Comparison of ENCODE assay signal across 28 cellular contexts in the genomic region with DNA sequence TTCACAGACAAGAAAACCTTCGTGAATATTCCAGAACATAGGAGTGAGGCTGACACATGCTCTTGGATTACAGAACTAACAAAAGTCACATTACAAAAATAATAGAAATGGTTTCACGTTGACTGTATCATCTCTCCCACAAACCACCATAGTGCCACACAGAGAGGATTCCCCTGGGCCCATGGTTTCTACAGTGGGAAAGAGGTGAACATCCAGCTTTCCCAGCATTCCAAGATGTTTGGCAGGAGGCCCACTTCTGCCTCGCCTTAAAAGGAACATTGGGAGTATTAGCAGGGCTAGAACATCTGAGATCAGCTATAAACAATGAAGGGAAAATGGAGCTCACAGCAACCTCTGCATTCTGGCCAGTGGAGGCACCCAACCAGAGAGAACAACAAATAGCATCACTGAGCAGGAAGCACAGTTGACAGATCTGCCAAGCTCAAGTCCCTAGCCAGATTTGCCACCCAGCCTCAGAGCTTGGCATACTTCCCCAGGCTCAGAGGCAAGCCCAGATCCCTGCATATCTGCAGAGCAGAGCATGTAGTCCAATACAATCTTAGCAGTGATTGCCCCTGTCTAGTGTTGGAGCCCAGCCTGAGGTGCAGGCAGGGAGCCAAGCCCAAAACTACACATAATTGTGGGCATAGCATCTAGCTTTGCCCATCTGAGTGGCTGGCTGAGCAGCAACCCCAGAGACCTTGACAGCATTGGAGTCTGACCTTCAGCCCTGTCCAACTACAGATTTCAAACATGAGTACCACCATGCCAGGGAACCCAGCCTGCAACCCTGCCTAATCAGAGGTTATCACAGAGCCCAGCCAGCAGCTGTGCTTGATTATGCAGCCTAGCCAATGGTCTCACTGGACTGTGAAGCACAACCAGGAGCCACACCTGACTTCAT.
DNase-seq lines count a peak whose midpoint lies in the region; ATAC-seq, FAIRE-seq and TF ChIP-seq lines count a peak whose summit lies in the region.
"Had no signal": no experiment of that assay in that cellular context is flagged by ENCODE, and none has a peak within 500 bp of the region (broad histone marks: within the 10 kb centered on the region; RNA-seq: fewer than 3 reads in every experiment).

No MANE protein-coding gene starts in this region.

- H3K4me3 ChIP-seq in IMR-90 (ENCODE audit: insufficient read depth, low read depth, low read length) (no peak overlapping the region), epithelial cell of proximal tubule (ENCODE audit: low read depth, low read length) (no peak overlapping the region), MM.1S (ENCODE audit: low read length) (no peak overlapping the region)
- H3K4me3 ChIP-seq: A549, colonic mucosa, right lobe of liver, uterus had no signal

- no peaks in the 10 kb centered on the region for H3F3A ChIP-seq in MM.1S (ENCODE audit: insufficient read depth, low read length)

- H4K91ac ChIP-seq in IMR-90 (ENCODE audit: insufficient read depth, low read depth, low read length) = no peak overlapping the region

- H3K4me1 ChIP-seq in IMR-90 (ENCODE audit: control insufficient read depth, insufficient read depth, low read length) = peaks cover 2% of the 10 kb centered on the region; the same call in 1 of the 2 replicates
- H3K4me1 ChIP-seq in MM.1S (ENCODE audit: low read length) = no peaks in the 10 kb centered on the region
- H3K4me1 ChIP-seq: A549, colonic mucosa, right lobe of liver, uterus had no signal

- H3K27ac ChIP-seq in IMR-90 (ENCODE audit: insufficient read depth, low read length) (no peak overlapping the region), MM.1S (ENCODE audit: low read length) (no peak overlapping the region)
- H3K27ac ChIP-seq: A549, brain microvascular endothelial cell, colonic mucosa, right lobe of liver, uterus had no signal

- TF ChIP-seq RAD21 in IMR-90 (IDR thresholded peaks at IDR 0.05; ENCODE audit: low read length) = no peak

- H3K14ac ChIP-seq in IMR-90 (replicated peaks; ENCODE audit: low read depth, low read length) = no peak overlapping the region

- H2BK120ac ChIP-seq in IMR-90 (ENCODE audit: low read depth, low read length) = no peak overlapping the region; the same call in 1 of the 2 replicates

- no peak overlapping the region for H3K4me2 ChIP-seq in IMR-90 (ENCODE audit: low read depth, low read length)
- no peak overlapping the region for H3K4me2 ChIP-seq in MM.1S (ENCODE audit: low read depth, low read length)
- H3K4me2 ChIP-seq: A549 had no signal

- H2AFZ ChIP-seq in IMR-90 (replicated peaks; ENCODE audit: low read length, poor library complexity) (no peak overlapping the region), MM.1S (ENCODE audit: low read length) (no peak overlapping the region)

- no peak overlapping the region for H2BK20ac ChIP-seq in IMR-90 (ENCODE audit: low read depth, low read length)

- TF ChIP-seq POLR2A in IMR-90 (IDR thresholded peaks at IDR 0.05; ENCODE audit: low read depth, low read length) = no peak
- TF ChIP-seq POLR2A in GM12891 (IDR thresholded peaks at IDR 0.05; ENCODE audit: low read depth, low read length) = no peak

- no peaks in the 10 kb centered on the region for H3K9me2 ChIP-seq in MM.1S (replicated peaks; ENCODE audit: insufficient read depth, low read length)

- no peaks in the 10 kb centered on the region for H3K79me2 ChIP-seq in MM.1S (ENCODE audit: low read length)

- H3K4ac ChIP-seq in IMR-90 (ENCODE audit: low read depth, low read length) = no peak overlapping the region

- FAIRE-seq in GM12891 (lab: Jason Lieb, UNC) = no peak
- FAIRE-seq: endometrium, GM12892, islet of Langerhans had no signal

- no CpG with 5 or more reads among the region's 3 CpGs for WGBS in IMR-90 (ENCODE audit: extremely low coverage in 2 of 2, insufficient read length in 1 of 2), 2 experiments

- BruUV-seq in IMR-90 (replicated peaks; lab: Mats Ljungman, UMichigan) = no TSS peak

- no peaks in the 10 kb centered on the region for H3K9me1 ChIP-seq in IMR-90 (ENCODE audit: insufficient read depth, low read length)

- CTCF ChIA-PET in IMR-90 (lab: Yijun Ruan, JAX) = no interaction called here

- no peak overlapping the region for H3K23ac ChIP-seq in IMR-90 (ENCODE audit: low read depth, low read length)

- no peak for TF ChIP-seq CTCF in IMR-90 (conservative IDR thresholded peaks at IDR 0.05; ENCODE audit: low read depth, low read length)
- TF ChIP-seq CTCF in epithelial cell of proximal tubule (conservative IDR thresholded peaks at IDR 0.05; ENCODE audit: low read depth, low read length) = no peak
- no peak for TF ChIP-seq CTCF in MM.1S (IDR thresholded peaks at IDR 0.05; ENCODE audit: low read length)

- no peak overlapping the region for H2AK9ac ChIP-seq in IMR-90 (replicated peaks; ENCODE audit: low read depth, low read length, poor library complexity)

- H4K20me1 ChIP-seq in IMR-90 (ENCODE audit: insufficient read depth, low read length) = no peaks in the 10 kb centered on the region
- H4K20me1 ChIP-seq in MM.1S (ENCODE audit: insufficient read depth, low read length) = no peaks in the 10 kb centered on the region

- H3K9ac ChIP-seq in IMR-90 (ENCODE audit: low read depth, low read length) (no peak overlapping the region), MM.1S (ENCODE audit: low read length) (no peak overlapping the region)

- no peak overlapping the region for H3K18ac ChIP-seq in IMR-90 (ENCODE audit: low read depth, low read length)

- in situ Hi-C loops in IMR-90 (cut with MboI; ENCODE audit: low sequenced_read_pairs) = no loop called here

- no peaks in the 10 kb centered on the region for H3K79me1 ChIP-seq in IMR-90 (ENCODE audit: low read depth in 1 of 2, low read length in 2 of 2)

- H3K9me3 ChIP-seq in IMR-90 (ENCODE audit: control insufficient read depth, insufficient read depth, low read length) (no peaks in the 10 kb centered on the region), MM.1S (replicated peaks; ENCODE audit: insufficient read depth, low read length) (no peaks in the 10 kb centered on the region)
- H3K9me3 ChIP-seq: A549, colonic mucosa, right lobe of liver had no signal

- H2BK5ac ChIP-seq in IMR-90 (ENCODE audit: low read depth, low read length, poor library complexity, severe bottlenecking) = peak overlapping the region; percentile 8

- H4K8ac ChIP-seq in IMR-90 (ENCODE audit: low read depth in 2 of 2, low read length in 2 of 2) = no peak overlapping the region

- intact Hi-C loops in IMR-90 (cut with micrococcal nuclease) = no loop called here

- dilution Hi-C loops in IMR-90 (cut with HindIII; ENCODE audit: low sequenced_read_pairs, unreplicated experiment) = no loop called here

- H2AK5ac ChIP-seq in IMR-90 (ENCODE audit: low read depth, low read length) = no peak overlapping the region

- DNase-seq in AG20443 (ENCODE audit: low spot score) (peak; percentile 10), IMR-90 (peak; percentile 12), epithelial cell of proximal tubule (ENCODE audit: low read depth) (peak; percentile 68), hepatic stellate cell (ENCODE audit: low spot score) (peak; percentile 37), MM.1S (no peak), cortex of kidney (lab: John Stamatoyannopoulos, UW) (no peak), NCI-H187 treated with DMSO at 0.1 percent for 48 hours (lab: John Stamatoyannopoulos, UW) (no peak), GM12891 (ENCODE audit: insufficient read length, low spot score) (no peak)
- DNase-seq: activated CD4-positive, alpha-beta T cell treated with anti-CD3 and anti-CD28 coated beads for 4 hours; activated CD8-positive, alpha-beta memory T cell treated with anti-CD3 and anti-CD28 coated beads, Interleukin-2, amount 10 ng/mL, durations not matched to agents 7 days and 5 days; activated naive CD8-positive, alpha-beta T cell treated with anti-CD3 and anti-CD28 coated beads, Interleukin-2, amount 10 ng/mL, durations not matched to agents 7 days and 5 days; brain microvascular endothelial cell; colonic mucosa; DMS 273 treated with DMSO at 0.1 percent for 48 hours; H7; hypothalamus; naive B cell; NCI-H1417; NCI-H510A; occipital lobe; right lobe of liver; RPMI8226; uterus had no signal

- no peak overlapping the region for H4K5ac ChIP-seq in IMR-90 (ENCODE audit: low read depth, low read length)

- POLR2A ChIA-PET in IMR-90 (lab: Charles Lee; ENCODE audit: unreplicated experiment) = interaction anchor here (0.6 kb wide), 1 partner anchor 10 kb away, joined by 3 read pairs; no protein-coding TSS in a partner anchor

- peak; percentile 37 for ATAC-seq in IMR-90 (ENCODE audit: low read depth)
- ATAC-seq: A549; activated CD8-positive, alpha-beta memory T cell treated with anti-CD3 and anti-CD28 coated beads, Interleukin-2, amount 10 ng/mL, durations not matched to agents 7 days and 5 days; right lobe of liver; stimulated activated effector memory CD8-positive, alpha-beta T cell treated with anti-CD3 and anti-CD28 coated beads, Interleukin-12 subunit alpha, Interleukin-12 subunit beta, amount 100 ng/mL, for 72 hours had no signal

- H3K27me3 ChIP-seq in IMR-90 (ENCODE audit: control insufficient read depth, insufficient read depth, low read length) = no peaks in the 10 kb centered on the region
- no peaks in the 10 kb centered on the region for H3K27me3 ChIP-seq in MM.1S (replicated peaks; ENCODE audit: insufficient read depth, low read length)
- H3K27me3 ChIP-seq: brain microvascular endothelial cell, colonic mucosa, right lobe of liver, uterus had no signal

- H2BK15ac ChIP-seq in IMR-90 (ENCODE audit: low read depth, low read length) = no peak overlapping the region

- no peaks in the 10 kb centered on the region for H3K36me3 ChIP-seq in IMR-90 (ENCODE audit: control insufficient read depth, insufficient read depth, low read length)
- H3K36me3 ChIP-seq in MM.1S (replicated peaks; ENCODE audit: insufficient read depth, low read length) = no peaks in the 10 kb centered on the region
- H3K36me3 ChIP-seq: brain microvascular endothelial cell, colonic mucosa, right lobe of liver, uterus had no signal

- H3K56ac ChIP-seq in IMR-90 (ENCODE audit: extremely low read depth, insufficient read depth, low read length) = no peak overlapping the region

TF ChIP-seq in IMR-90, 13 proteins besides CTCF, POLR2A, EP300 and RAD21 (continues in another document):
- TF ChIP-seq RCOR1 (IDR thresholded peaks at IDR 0.05; ENCODE audit: insufficient replicate concordance, low read length) (no peak), MAFK (IDR thresholded peaks at IDR 0.05; ENCODE audit: low read depth, low read length) (no peak), CEBPB (IDR thresholded peaks at IDR 0.05; ENCODE audit: low read depth, low read length) (no peak)

TF ChIP-seq in GM12891, 5 proteins besides CTCF, POLR2A, EP300 and RAD21:
- TF ChIP-seq TAF1 (IDR thresholded peaks at IDR 0.05; ENCODE audit: low read depth, low read length) (no peak), SPI1 (IDR thresholded peaks at IDR 0.05; ENCODE audit: low read depth, low read length) (no peak), POLR2AphosphoS5 (IDR thresholded peaks at IDR 0.05; ENCODE audit: low read depth, low read length) (no peak), POU2F2 (IDR thresholded peaks at IDR 0.05; ENCODE audit: low read depth, low read length) (no peak)

Comparison
In these comparisons a context has a peak if more than half of its experiments do, and no peak if none do; other contexts are left out.
1. DNase-seq: peak in AG20443 (single experiment), IMR-90 (single experiment), epithelial cell of proximal tubule (single experiment) and hepatic stellate cell (single experiment); none in MM.1S (single experiment), cortex of kidney (single experiment), NCI-H187 treated with DMSO at 0.1 percent for 48 hours (single experiment) and GM12891 (single experiment).